Comparison of ENCODE assay signal across 9 cellular contexts in the genomic region with DNA sequence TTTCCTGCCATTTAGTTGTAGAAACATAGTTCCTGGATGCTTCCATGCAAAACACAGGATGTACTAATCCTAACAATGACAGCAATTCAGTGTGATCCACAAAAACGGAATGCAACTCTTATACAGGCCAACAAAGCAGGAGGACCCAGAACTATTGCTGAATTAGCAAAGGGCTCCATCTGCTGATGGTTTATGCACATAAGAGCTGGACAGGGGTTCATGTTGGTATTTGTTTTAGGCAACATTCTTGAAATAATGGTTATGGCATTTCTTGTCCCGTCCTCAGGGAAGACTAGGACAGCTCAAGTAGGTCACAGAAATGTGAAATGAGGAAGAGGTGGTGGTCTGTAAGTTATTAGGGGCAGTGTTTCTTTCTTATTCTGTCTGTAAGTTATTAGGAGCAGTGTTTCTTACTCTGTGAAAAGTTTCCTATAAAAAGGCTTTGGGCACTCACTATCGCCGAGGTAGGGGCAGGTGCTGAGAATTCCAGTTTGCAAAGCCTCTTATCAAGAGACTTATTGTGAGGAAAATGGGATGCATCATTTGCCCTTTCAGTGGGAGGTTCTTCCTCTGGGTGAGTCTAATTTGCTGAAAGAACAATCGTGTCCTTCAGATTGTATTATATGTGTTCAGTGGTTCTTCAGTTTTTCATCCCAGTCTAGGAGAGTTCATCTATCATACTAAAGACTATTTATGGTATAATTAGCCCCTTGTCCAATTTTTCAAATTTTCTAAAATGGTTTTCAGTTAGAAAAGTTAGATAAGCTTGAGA.
DNase-seq lines count a peak whose midpoint lies in the region; ATAC-seq and TF ChIP-seq lines count a peak whose summit lies in the region.
"Had no signal": no experiment of that assay in that cellular context is flagged by ENCODE, and none has a peak within 500 bp of the region (broad histone marks: within the 10 kb centered on the region; RNA-seq: fewer than 3 reads in every experiment).

No MANE protein-coding gene starts in this region.

- H3K27me3 ChIP-seq in upper lobe of right lung (no peaks in the 10 kb centered on the region), spleen (replicated peaks in 1 of 7) (peaks cover 0 to 39% (median 14%) of the 10 kb centered on the region in 7 donors)

- in situ Hi-C loops in ACHN (cut with HindIII; ENCODE audit: low pct_ligation_motif_present, low pct_unique_long_range_greater_than_20kb, low sequenced_read_pairs) = no loop called here

- TF ChIP-seq CTCF in upper lobe of right lung (IDR thresholded peaks at IDR 0.05) (peak; percentile 35), spleen (IDR thresholded peaks at IDR 0.05 in 8 of 11, conservative IDR thresholded peaks at IDR 0.05 in 3 of 11) (peak in 1 of 11 experiments; percentile 14)

- H3K4me1 ChIP-seq in upper lobe of right lung (no peaks in the 10 kb centered on the region), spleen (peaks cover 0 to 5% (median 0%) of the 10 kb centered on the region in 6 donors)

- DNase-seq in ACHN (peak; percentile 62), NCI-H226 (peak; percentile 45), amniotic stem cell (lab: John Stamatoyannopoulos, UW) (peak; percentile 6), iPS-NIHi7 (ENCODE audit: extremely low spot score) (peak; percentile 26), upper lobe of right lung (no peak), spleen (no peak)
- DNase-seq: right cardiac atrium had no signal

- no peaks in the 10 kb centered on the region for H3K9me3 ChIP-seq in upper lobe of right lung
- no peaks in the 10 kb centered on the region for H3K9me3 ChIP-seq in spleen

- H3K36me3 ChIP-seq in upper lobe of right lung (no peaks in the 10 kb centered on the region), spleen (no peaks in the 10 kb centered on the region)

- 0 out of 2 replicates have a peak overlapping the region, but pooled peaks have one; percentile 22 for H3K4me3 ChIP-seq in GM08714 (ENCODE audit: low read length)
- no peak overlapping the region for H3K4me3 ChIP-seq in upper lobe of right lung
- H3K4me3 ChIP-seq in spleen = peak overlapping the region in 1 of 8 donors; percentile 11

- ATAC-seq in HG03135 (IDR thresholded peaks at IDR 0.05; ENCODE audit: unreplicated experiment) (peak; percentile 62), upper lobe of right lung (peak; percentile 76)

- intact Hi-C loops in upper lobe of right lung (cut with DNase I) (no loop called here), spleen (cut with DNase I; ENCODE audit: low total_unique reads) (no loop called here)

- TF ChIP-seq POLR2A in spleen (IDR thresholded peaks at IDR 0.05) = no peak

- H3K27ac ChIP-seq in upper lobe of right lung = no peak overlapping the region
- H3K27ac ChIP-seq in spleen = no peak overlapping the region

- 34 to 52% (median 39%) methylated on average over 5 of the region's 5 CpGs for WGBS in spleen, 5 donors

Comparison
In these comparisons a context has a peak if more than half of its experiments do, and no peak if none do; other contexts are left out.
1. DNase-seq: peak in ACHN (single experiment), NCI-H226 (single experiment), amniotic stem cell (single experiment) and iPS-NIHi7 (single experiment); none in upper lobe of right lung (single experiment) and spleen (single experiment).